In the genomic region with DNA sequence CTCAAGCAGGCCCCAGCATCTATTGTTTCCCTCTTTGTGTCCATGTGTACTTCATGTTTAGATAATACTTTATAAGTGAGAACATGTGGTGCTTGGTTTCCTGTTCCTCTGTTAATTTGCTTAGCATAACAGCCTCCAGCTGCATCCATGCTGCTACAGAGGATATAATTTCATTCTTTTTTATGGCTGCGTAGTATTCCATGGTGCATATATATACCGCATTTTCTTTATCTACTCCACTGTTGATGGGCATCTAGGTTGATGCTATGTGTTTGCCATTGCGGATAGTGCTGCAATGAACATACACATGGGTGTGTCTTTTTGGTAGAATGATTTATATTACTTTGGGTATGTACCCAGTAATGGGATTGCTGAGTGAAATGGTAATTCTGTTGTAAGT, we compare ENCODE assay signal across 25 cellular contexts. TPM values are rescaled to one million over a fixed set of nuclear protein-coding genes. Genes with fewer than 3 reads are reported as not detected.
"Had no signal": no experiment of that assay in that cellular context is flagged by ENCODE, and none has a peak within 500 bp of the region (broad histone marks: within the 10 kb centered on the region; RNA-seq: fewer than 3 reads in every experiment).

No MANE protein-coding gene starts in this region.

- H3K4me1 Mint-ChIP-seq: IgD-negative memory B cell, T-helper 17 cell had no signal

- DNase-seq: KBM-7, MV-4-11, NCI-H1048, NCI-H1105, NCI-H1417, NCI-H1436 treated with DMSO at 0.1 percent for 48 hours, NCI-H1694, NCI-H187 treated with DMSO at 0.1 percent for 48 hours, NCI-H2081 treated with DMSO at 0.1 percent for 48 hours, NCI-H226, NCI-H446, NCI-H510A, NCI-H524 treated with DMSO at 0.1 percent for 48 hours, NCI-H69, NCI-H774, Right ventricle myocardium superior, RPMI8226, SIG-M5, T-helper 1 cell, T-helper 17 cell had no signal

- H3K4me3 ChIP-seq: SJSA1, SK-N-MC had no signal

- H3K27ac ChIP-seq: SJSA1, SK-N-MC had no signal

- H3K4me1 ChIP-seq: SJSA1 had no signal

- H3K27ac Mint-ChIP-seq: IgD-negative memory B cell, T-helper 17 cell had no signal

- H3K36me3 ChIP-seq: SJSA1 had no signal

- H3K9me3 ChIP-seq: SJSA1 had no signal

- H3K4me3 Mint-ChIP-seq: IgD-negative memory B cell, T-helper 17 cell had no signal

- ATAC-seq: T-helper 17 cell had no signal

RNA-seq across cellular contexts. Expression of gene SCNN1B, which starts 31.4 kb away (rescaled TPM):
- total RNA-seq: HT1080, LHCN-M2, Right ventricle myocardium superior, SJSA1, T-helper 17 cell had no signal
